Comparison of ENCODE assay signal across 26 cellular contexts in the genomic region with DNA sequence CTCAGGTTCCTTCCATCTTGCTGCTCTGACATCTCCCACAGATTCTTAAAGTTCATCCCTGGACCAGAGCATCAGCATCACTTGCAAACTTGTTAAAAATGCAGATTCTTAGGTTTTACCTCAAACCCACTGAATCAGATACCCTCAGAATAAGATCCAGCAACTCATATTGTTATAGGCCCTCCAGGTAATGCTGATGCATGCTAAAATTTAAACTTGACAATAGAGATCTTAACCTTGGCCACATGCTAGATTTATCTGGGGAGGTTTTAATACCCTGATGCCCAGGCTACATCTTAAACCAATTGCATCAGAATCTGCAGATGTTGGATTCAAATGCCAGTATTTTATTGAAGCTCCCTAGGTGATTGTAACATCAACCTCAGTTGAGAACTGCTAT.
"Had no signal": no experiment of that assay in that cellular context is flagged by ENCODE, and none has a peak within 500 bp of the region (broad histone marks: within the 10 kb centered on the region; RNA-seq: fewer than 3 reads in every experiment).

No MANE protein-coding gene starts in this region.

- ATAC-seq: stimulated activated effector memory CD8-positive, alpha-beta T cell treated with anti-CD3 and anti-CD28 coated beads, Interleukin-12 subunit alpha, Interleukin-12 subunit beta, amount 100 ng/mL, for 72 hours; stimulated activated memory B cell treated with anti-CD40 and anti-IgM and Interleukin-4, amounts not matched to agents 10 μg/mL and 1 μg/mL and 100 μg/mL, for 72 hours; stimulated activated naive B cell treated with anti-CD40 and anti-IgM and Interleukin-4, amounts not matched to agents 10 μg/mL and 1 μg/mL and 100 μg/mL, for 72 hours; stimulated activated naive CD8-positive, alpha-beta T cell treated with anti-CD3 and anti-CD28 coated beads, Interleukin-15, amount 100 ng/mL, for 72 hours; stimulated activated naive CD8-positive, alpha-beta T cell treated with anti-CD3 and anti-CD28 coated beads, Interleukin-15, Interleukin-2, amounts not matched to agents 100 U/mL and 50 U/mL, for 24 hours; upper lobe of right lung had no signal

- H3K27ac ChIP-seq: stomach, suprapubic skin, testis, thoracic aorta, thyroid gland, tibial artery, tibial nerve, transverse colon, upper lobe of left lung, upper lobe of right lung, uterus, vagina had no signal

- H3K4me1 ChIP-seq: stomach, suprapubic skin, testis, thyroid gland, tibial nerve, transverse colon, upper lobe of left lung, upper lobe of right lung, uterus, vagina had no signal

- FAIRE-seq: urothelium cell line had no signal

- H3K27me3 ChIP-seq: stomach, suprapubic skin, testis, thyroid gland, tibial artery, tibial nerve, transverse colon, upper lobe of left lung, upper lobe of right lung, uterus, vagina had no signal

- H3K36me3 ChIP-seq: suprapubic skin, thoracic aorta, thyroid gland, tibial artery, tibial nerve, transverse colon, upper lobe of left lung, upper lobe of right lung, uterus, vagina had no signal

- H3K4me3 ChIP-seq: stomach, suprapubic skin, testis, thoracic aorta, thyroid gland, tibial artery, tibial nerve, transverse colon, upper lobe of left lung, upper lobe of right lung, uterus, vagina had no signal

- DNase-seq: stimulated activated CD4-positive, alpha-beta T cell treated with anti-CD3 and anti-CD28 coated beads, Interleukin-4, amount 100 ng/mL, for 1 hour; stimulated activated CD4-positive, alpha-beta T cell treated with anti-CD3 and anti-CD28 coated beads, Interleukin-4, amount 100 ng/mL, for 24 hours; stimulated activated CD4-positive, alpha-beta T cell treated with anti-CD3 and anti-CD28 coated beads, Interleukin-4, amount 100 ng/mL, for 4 hours; stimulated activated CD8-positive, alpha-beta memory T cell treated with anti-CD3 and anti-CD28 coated beads, Interleukin-4, amount 100 ng/mL, for 48 hours; stimulated activated naive B cell treated with anti-CD40 and anti-IgM and Interleukin-4, amounts not matched to agents 10 μg/mL and 1 μg/mL and 100 μg/mL, for 72 hours; stimulated activated naive CD4-positive, alpha-beta T cell; stimulated activated naive CD4-positive, alpha-beta T cell treated with Interleukin-2 at 50 U/mL for 16 hours; stimulated activated naive CD8-positive, alpha-beta T cell treated with anti-CD3 and anti-CD28 coated beads, Interleukin-15, amount 100 ng/mL, for 72 hours; stimulated activated naive CD8-positive, alpha-beta T cell treated with anti-CD3 and anti-CD28 coated beads, Interleukin-15, Interleukin-2, amounts not matched to agents 100 U/mL and 50 U/mL, for 24 hours; stomach; substantia nigra; testis; thyroid gland; tibial artery; transverse colon; trophoblast cell; upper lobe of left lung; upper lobe of right lung; uterus had no signal

- H3K9me3 ChIP-seq: suprapubic skin, testis, thoracic aorta, thyroid gland, tibial artery, tibial nerve, upper lobe of left lung, upper lobe of right lung, uterus, vagina had no signal
